Comparison of ENCODE assay signal across 1 cellular context in genomic region chr4:26004290-26004689, GRCh38.
TF ChIP-seq lines count a peak whose summit lies in the region.

No MANE protein-coding gene starts in this region.

TF ChIP-seq in K562, 482 proteins besides CTCF, POLR2A, EP300 and RAD21 (continued from another document):
- TF ChIP-seq ZBTB2 (IDR thresholded peaks at IDR 0.05), result peak; percentile 87
- TF ChIP-seq GATAD2B (IDR thresholded peaks at IDR 0.05; ENCODE audit: borderline replicate concordance), result peak; percentile 54; the same call in 1 of the 2 replicates
- TF ChIP-seq MTA1 (IDR thresholded peaks at IDR 0.05; ENCODE audit: borderline replicate concordance), result peak; percentile 74; the same call in 1 of the 2 replicates
- no peak for TF ChIP-seq ZNF445 (CRISPR knock-in tag; IDR thresholded peaks at IDR 0.05; ENCODE audit: low read depth)
- TF ChIP-seq ZBTB8A (IDR thresholded peaks at IDR 0.05; ENCODE audit: partially characterized antibody), result peak; percentile 8
- TF ChIP-seq ZNF316 (IDR thresholded peaks at IDR 0.05), result no peak
